Comparison of ENCODE assay signal across 12 cellular contexts in genomic region chr1:200027264-200027823, GRCh38. TPM values are rescaled to one million over a fixed set of nuclear protein-coding genes. Genes with fewer than 3 reads are reported as not detected.
DNase-seq lines count a peak whose midpoint lies in the region; ATAC-seq, FAIRE-seq and TF ChIP-seq lines count a peak whose summit lies in the region.
"Had no signal": no experiment of that assay in that cellular context is flagged by ENCODE, and none has a peak within 500 bp of the region (broad histone marks: within the 10 kb centered on the region; RNA-seq: fewer than 3 reads in every experiment).

Gene NR5A2 (plus strand): TSS chr1:200027710. CDS start chr1:200027848, 138 bp downstream.

- no TSS peak for BruUV-seq in IMR-90 (replicated peaks; lab: Mats Ljungman, UMichigan)

- H3K36me3 ChIP-seq in IMR-90 (ENCODE audit: control insufficient read depth, insufficient read depth, low read length) (no peaks in the 10 kb centered on the region), mucosa of descending colon (ENCODE audit: low read depth) (no peaks in the 10 kb centered on the region)

- no peak within 1 kb of the TSS for H2BK20ac ChIP-seq in IMR-90 (ENCODE audit: low read depth, low read length)

- H3K23ac ChIP-seq in IMR-90 (ENCODE audit: low read depth, low read length), result no peak within 1 kb of the TSS

- no peak within 1 kb of the TSS for H3K56ac ChIP-seq in IMR-90 (ENCODE audit: extremely low read depth, insufficient read depth, low read length)

- no peaks in the 10 kb centered on the region for H4K20me1 ChIP-seq in IMR-90 (ENCODE audit: insufficient read depth, low read length)

- intact Hi-C loops in IMR-90 (cut with micrococcal nuclease), result no loop called here
- intact Hi-C loops in mucosa of descending colon (cut with DNase I, micrococcal nuclease), result no loop called here

- TF ChIP-seq EP300 in A549 (IDR thresholded peaks at IDR 0.05), result peak in 1 of 2 experiments; percentile 54; a peak in 1 of 5 replicates

- H3K4me3 Mint-ChIP-seq in chondrocyte (ENCODE audit: unreplicated experiment), result peak within 1 kb of the TSS; percentile 58

- H4K8ac ChIP-seq in IMR-90 (ENCODE audit: low read depth in 2 of 2, low read length in 2 of 2), result no peak within 1 kb of the TSS

- no peak within 1 kb of the TSS for H2AK5ac ChIP-seq in IMR-90 (ENCODE audit: low read depth, low read length)

- DNase-seq in A549 (ENCODE audit: low read depth in 1 of 2, low spot score in 1 of 2) (peak; percentile 80 to 87), IMR-90 (no peak), chondrocyte (ENCODE audit: low spot score) (no peak), mucosa of descending colon (no peak), Kasumi-1 (lab: John Stamatoyannopoulos, UW) (no peak), NCI-H524 treated with DMSO at 0.1 percent for 48 hours (lab: John Stamatoyannopoulos, UW) (no peak)
- DNase-seq: CD4-positive, CD25-positive, alpha-beta regulatory T cell; NCI-H1694 had no signal

- no peak within 1 kb of the TSS for H2BK5ac ChIP-seq in IMR-90 (ENCODE audit: low read depth, low read length, poor library complexity, severe bottlenecking)

- no peak within 1 kb of the TSS for H3K14ac ChIP-seq in IMR-90 (replicated peaks; ENCODE audit: low read depth, low read length)

- H3K27ac ChIP-seq in A549, result peak within 1 kb of the TSS; percentile 73 to 93
- H3K27ac ChIP-seq in IMR-90 (ENCODE audit: insufficient read depth, low read length), result no peak within 1 kb of the TSS

- 11% methylated on average over 1 of the region's 1 CpG for WGBS in A549 (ENCODE audit: missing lambda C conversion rate)
- WGBS in IMR-90 (ENCODE audit: extremely low coverage in 2 of 2, insufficient read length in 1 of 2), 2 experiments, result no CpG with 5 or more reads among the region's 1 CpG

- H3K79me1 ChIP-seq in IMR-90 (ENCODE audit: low read depth in 1 of 2, low read length in 2 of 2), result no peaks in the 10 kb centered on the region

- no peaks in the 10 kb centered on the region for H3K36me3 Mint-ChIP-seq in chondrocyte (ENCODE audit: low read depth)
- H3K36me3 Mint-ChIP-seq: CD4-positive, CD25-positive, alpha-beta regulatory T cell had no signal

- H3K9me3 Mint-ChIP-seq in chondrocyte (ENCODE audit: low read depth), result no peaks in the 10 kb centered on the region

- H3K4me1 ChIP-seq in A549, result peaks cover 47% of the 10 kb centered on the region
- H3K4me1 ChIP-seq in IMR-90 (ENCODE audit: control insufficient read depth, insufficient read depth, low read length), result 0 out of 2 replicates have a peak, but pooled peaks cover 2% of the 10 kb centered on the region
- peaks cover 6% of the 10 kb centered on the region for H3K4me1 ChIP-seq in mucosa of descending colon (ENCODE audit: low read depth)

- dilution Hi-C loops in IMR-90 (cut with HindIII; ENCODE audit: low sequenced_read_pairs, unreplicated experiment), result no loop called here

- H3K9me3 ChIP-seq in A549 (no peaks in the 10 kb centered on the region), IMR-90 (ENCODE audit: control insufficient read depth, insufficient read depth, low read length) (no peaks in the 10 kb centered on the region), mucosa of descending colon (no peaks in the 10 kb centered on the region)

- TF ChIP-seq POLR2A in A549 (IDR thresholded peaks at IDR 0.05; ENCODE audit: low read length) (no peak), IMR-90 (IDR thresholded peaks at IDR 0.05; ENCODE audit: low read depth, low read length) (no peak)

- in situ Hi-C loops in IMR-90 (cut with MboI; ENCODE audit: low sequenced_read_pairs), result no loop called here

- no peak within 1 kb of the TSS for H2AFZ ChIP-seq in IMR-90 (replicated peaks; ENCODE audit: low read length, poor library complexity)

- H3K27me3 ChIP-seq in IMR-90 (ENCODE audit: control insufficient read depth, insufficient read depth, low read length), result peaks cover 46% of the 10 kb centered on the region

- TF ChIP-seq RAD21 in A549 (conservative IDR thresholded peaks at IDR 0.05 in 1 of 2, IDR thresholded peaks at IDR 0.05 in 1 of 2), result no peak
- no peak for TF ChIP-seq RAD21 in IMR-90 (IDR thresholded peaks at IDR 0.05; ENCODE audit: low read length)

- TF ChIP-seq CTCF in A549 (IDR thresholded peaks at IDR 0.05) (no peak), IMR-90 (conservative IDR thresholded peaks at IDR 0.05; ENCODE audit: low read depth, low read length) (no peak), chondrocyte (IDR thresholded peaks at IDR 0.05) (no peak), mucosa of descending colon (IDR thresholded peaks at IDR 0.05) (no peak)

- POLR2A ChIA-PET in A549 (lab: Yijun Ruan, JAX), result no interaction called here
- POLR2A ChIA-PET in IMR-90 (lab: Charles Lee; ENCODE audit: unreplicated experiment), result no interaction called here

- no peak for FAIRE-seq in A549 (lab: Jason Lieb, UNC)

- H3K4ac ChIP-seq in IMR-90 (ENCODE audit: low read depth, low read length), result no peak within 1 kb of the TSS

- peaks cover 49% of the 10 kb centered on the region for H3K27me3 Mint-ChIP-seq in chondrocyte (ENCODE audit: low read depth)

- H2BK15ac ChIP-seq in IMR-90 (ENCODE audit: low read depth, low read length), result no peak within 1 kb of the TSS

- H3K4me1 Mint-ChIP-seq in chondrocyte (ENCODE audit: low read depth), result peaks cover 9% of the 10 kb centered on the region

- no peak within 1 kb of the TSS for H4K5ac ChIP-seq in IMR-90 (ENCODE audit: low read depth, low read length)

- no peak within 1 kb of the TSS for H2AK9ac ChIP-seq in IMR-90 (replicated peaks; ENCODE audit: low read depth, low read length, poor library complexity)

- no peak within 1 kb of the TSS for H3K27ac Mint-ChIP-seq in chondrocyte (ENCODE audit: unreplicated experiment)

- H3K9ac ChIP-seq in IMR-90 (ENCODE audit: low read depth, low read length), result no peak within 1 kb of the TSS

- H3K4me2 ChIP-seq in A549 (peak within 1 kb of the TSS; percentile 78), IMR-90 (ENCODE audit: low read depth, low read length) (peak within 1 kb of the TSS; percentile 95; the same call in 1 of the 2 replicates)

- CTCF ChIA-PET in A549 (lab: Yijun Ruan, JAX), result interaction anchor here (0.7 to 0.9 kb wide), 2 partner anchors 248 to 343 kb away, joined by 3 to 4 read pairs; no protein-coding TSS in a partner anchor
- CTCF ChIA-PET in IMR-90 (lab: Yijun Ruan, JAX), result interaction anchor here (0.6 kb wide), 1 partner anchor 240 kb away, joined by 10 read pairs; no protein-coding TSS in a partner anchor

- no peaks in the 10 kb centered on the region for H3K9me1 ChIP-seq in IMR-90 (ENCODE audit: insufficient read depth, low read length)

- H4K91ac ChIP-seq in IMR-90 (ENCODE audit: insufficient read depth, low read depth, low read length), result no peak within 1 kb of the TSS

- H3K4me3 ChIP-seq in A549 (peak within 1 kb of the TSS; percentile 48), IMR-90 (ENCODE audit: insufficient read depth, low read depth, low read length) (no peak within 1 kb of the TSS), mucosa of descending colon (peak within 1 kb of the TSS; percentile 40)

- peak; percentile 45 to 69; a peak in 5 of 6 replicates for ATAC-seq in A549
- ATAC-seq in IMR-90 (ENCODE audit: low read depth), result no peak
- ATAC-seq in mucosa of descending colon, result peak; percentile 76
- no peak for ATAC-seq in HG03175 (IDR thresholded peaks at IDR 0.05; ENCODE audit: unreplicated experiment)
- ATAC-seq in GM21717 (IDR thresholded peaks at IDR 0.05; ENCODE audit: unreplicated experiment), result no peak
- ATAC-seq: Right ventricle myocardium inferior had no signal

- no peak within 1 kb of the TSS for H3K18ac ChIP-seq in IMR-90 (ENCODE audit: low read depth, low read length)

- H2BK120ac ChIP-seq in IMR-90 (ENCODE audit: low read depth, low read length), result no peak within 1 kb of the TSS

TF ChIP-seq in A549, 52 proteins besides CTCF, POLR2A, EP300 and RAD21 (continues in another document):
- TF ChIP-seq HEYL (CRISPR knock-in tag; IDR thresholded peaks at IDR 0.05), result no peak
- peak; percentile 52; the same call in 1 of the 2 replicates for TF ChIP-seq JUNB (IDR thresholded peaks at IDR 0.05)
- TF ChIP-seq MAX (IDR thresholded peaks at IDR 0.05), result no peak; the same call in 1 of the 2 replicates
- no peak for TF ChIP-seq ATOH8 (CRISPR knock-in tag; IDR thresholded peaks at IDR 0.05; ENCODE audit: low read depth)

TF ChIP-seq in IMR-90, 13 proteins besides CTCF, POLR2A, EP300 and RAD21 (continues in another document):
- TF ChIP-seq CHD1 (IDR thresholded peaks at IDR 0.05; ENCODE audit: low read depth, low read length) (no peak), BHLHE40 (IDR thresholded peaks at IDR 0.05; ENCODE audit: low read depth, low read length) (no peak), SMC3 (IDR thresholded peaks at IDR 0.05; ENCODE audit: low read depth, low read length) (no peak), MAFK (IDR thresholded peaks at IDR 0.05; ENCODE audit: low read depth, low read length) (no peak), FOS (IDR thresholded peaks at IDR 0.05; ENCODE audit: low read depth, low read length) (no peak), RFX5 (IDR thresholded peaks at IDR 0.05; ENCODE audit: low read depth, low read length) (no peak), NFE2L2 (IDR thresholded peaks at IDR 0.05; ENCODE audit: low read depth, low read length) (no peak)
- TF ChIP-seq, protein P1, sequence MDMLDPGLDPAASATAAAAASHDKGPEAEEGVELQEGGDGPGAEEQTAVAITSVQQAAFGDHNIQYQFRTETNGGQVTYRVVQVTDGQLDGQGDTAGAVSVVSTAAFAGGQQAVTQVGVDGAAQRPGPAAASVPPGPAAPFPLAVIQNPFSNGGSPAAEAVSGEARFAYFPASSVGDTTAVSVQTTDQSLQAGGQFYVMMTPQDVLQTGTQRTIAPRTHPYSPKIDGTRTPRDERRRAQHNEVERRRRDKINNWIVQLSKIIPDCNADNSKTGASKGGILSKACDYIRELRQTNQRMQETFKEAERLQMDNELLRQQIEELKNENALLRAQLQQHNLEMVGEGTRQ (IDR thresholded peaks at IDR 0.05; ENCODE audit: low read depth, low read length), result no peak

RNA-seq across cellular contexts. Expression of gene NR5A2, which starts in this region (rescaled TPM):
- 22.4 and 24.1 TPM in 2 replicates for polyA plus RNA-seq in A549 (2011; rRNA removed)
- 4.7 and 6.2 TPM in 2 replicates for polyA plus RNA-seq in A549 (2012; cell fraction: cytosol; rRNA removed)
- 6.0 and 8.7 TPM in 2 replicates for polyA plus RNA-seq in A549 (2012; cell fraction: nucleus; rRNA removed)
- 10.8 to 12.0 TPM (median 11.1 TPM) in 3 replicates for polyA plus RNA-seq in A549 (2017; fragmentation: RNase III; extraction: RNeasy Plus Mini Kit Qiagen cat#74134 plus additional on column Dnase treatment)
- polyA minus RNA-seq in A549 (2011; rRNA and poly(A)+ RNA removed), result 50.2 and 56.2 TPM in 2 replicates
- under 0.01 and 0.18 TPM in 2 replicates for total RNA-seq in IMR-90 (2012; rRNA removed)
- 0.03 TPM in 2 replicates for polyA plus RNA-seq in IMR-90 (2012; rRNA removed)
- polyA plus RNA-seq in IMR-90 (2012; cell fraction: cytosol; rRNA removed), result not detected in 2 replicates
- polyA plus RNA-seq in IMR-90 (2012; cell fraction: nucleus; rRNA removed; ENCODE audit: low replicate concordance), result 0.01 TPM in 1 of 2 replicates, not detected in the other
- not detected in 3 replicates for total RNA-seq in chondrocyte
- total RNA-seq in mucosa of descending colon, result 10 to 100 TPM; 32.7 to 75.3 (median 47.9) TPM
- total RNA-seq: CD4-positive, CD25-positive, alpha-beta regulatory T cell; kidney epithelial cell had no signal
- polyA plus RNA-seq: CD4-positive, CD25-positive, alpha-beta regulatory T cell had no signal

Comparison
In these comparisons a context has a peak if more than half of its experiments do, and no peak if none do; other contexts are left out.
1. RNA of gene NR5A2 (total RNA-seq): 32.7 to 75.3 TPM in mucosa of descending colon; under 0.01 to 0.18 TPM in IMR-90 and not detected in chondrocyte; every median in the first group is over 10 times any median in the second.
2. RNA of gene NR5A2 (polyA plus RNA-seq): 4.7 to 24.1 TPM in A549; 0.01 to 0.03 TPM in IMR-90; every median in the first group is over 4 times any median in the second.
3. ATAC-seq: peak in A549 (2 of 2) and mucosa of descending colon (single experiment); none in IMR-90 (single experiment), HG03175 (single experiment) and GM21717 (single experiment).
4. DNase-seq: peak in A549 (2 of 2); none in IMR-90 (single experiment), chondrocyte (single experiment), mucosa of descending colon (0 of 3), Kasumi-1 (0 of 2) and NCI-H524 treated with DMSO at 0.1 percent for 48 hours (single experiment).